ENCODE assay signal across 20 cellular contexts in genomic region chr20:59577809-59578601, GRCh38. TPM values are rescaled to one million over a fixed set of nuclear protein-coding genes. Genes with fewer than 3 reads are reported as not detected.
DNase-seq lines count a peak whose midpoint lies in the region; ATAC-seq and TF ChIP-seq lines count a peak whose summit lies in the region.
"Had no signal": no experiment of that assay in that cellular context is flagged by ENCODE, and none has a peak within 500 bp of the region (broad histone marks: within the 10 kb centered on the region; RNA-seq: fewer than 3 reads in every experiment).

No MANE protein-coding gene starts in this region.

- H3K4me1 ChIP-seq in left ventricle myocardium inferior: peaks cover 22% of the 10 kb centered on the region
- H3K4me1 ChIP-seq: transverse colon had no signal

- H3K9me3 ChIP-seq in left ventricle myocardium inferior (replicated peaks): no peaks in the 10 kb centered on the region
- H3K9me3 ChIP-seq: transverse colon had no signal

- H3K27ac Mint-ChIP-seq in endothelial cell (ENCODE audit: unreplicated experiment) (peak overlapping the region; percentile 48), nephron (no peak overlapping the region)
- H3K27ac Mint-ChIP-seq: CD8-positive, alpha-beta memory T cell; T-helper 17 cell had no signal

- peaks cover 54% of the 10 kb centered on the region for H3K27me3 ChIP-seq in left ventricle myocardium inferior (ENCODE audit: low read depth)

- no peak for ATAC-seq in left cardiac atrium
- no peak for ATAC-seq in GM18907 (IDR thresholded peaks at IDR 0.05; ENCODE audit: unreplicated experiment)
- ATAC-seq in GM21423 (IDR thresholded peaks at IDR 0.05; ENCODE audit: unreplicated experiment): no peak
- ATAC-seq: T-helper 17 cell had no signal

- no peaks in the 10 kb centered on the region for H3K4me1 Mint-ChIP-seq in endothelial cell (ENCODE audit: unreplicated experiment)
- peaks cover 53% of the 10 kb centered on the region for H3K4me1 Mint-ChIP-seq in nephron
- H3K4me1 Mint-ChIP-seq: CD8-positive, alpha-beta memory T cell had no signal

- H3K36me3 Mint-ChIP-seq in endothelial cell (ENCODE audit: low read depth, unreplicated experiment): no peaks in the 10 kb centered on the region
- no peaks in the 10 kb centered on the region for H3K36me3 Mint-ChIP-seq in nephron (ENCODE audit: low read depth)
- H3K36me3 Mint-ChIP-seq: CD8-positive, alpha-beta memory T cell had no signal

- H3K36me3 ChIP-seq in left ventricle myocardium inferior: no peaks in the 10 kb centered on the region
- H3K36me3 ChIP-seq: transverse colon had no signal

- H3K9me3 Mint-ChIP-seq in endothelial cell (ENCODE audit: unreplicated experiment): no peaks in the 10 kb centered on the region
- no peaks in the 10 kb centered on the region for H3K9me3 Mint-ChIP-seq in nephron
- H3K9me3 Mint-ChIP-seq: CD8-positive, alpha-beta memory T cell had no signal

- intact Hi-C loops in left ventricle myocardium inferior (cut with micrococcal nuclease): no loop called here
- intact Hi-C loops in left cardiac atrium (cut with DNase I): no loop called here

- no peak overlapping the region for H3K4me3 Mint-ChIP-seq in endothelial cell (ENCODE audit: unreplicated experiment)
- peak overlapping the region; percentile 50 to 53 (median 50) for H3K4me3 Mint-ChIP-seq in nephron
- H3K4me3 Mint-ChIP-seq: CD8-positive, alpha-beta memory T cell; T-helper 17 cell had no signal

- H3K27ac ChIP-seq in left ventricle myocardium inferior (replicated peaks): no peak overlapping the region
- H3K27ac ChIP-seq: epithelial cell of prostate, HL-60, transverse colon had no signal

- H3K27me3 Mint-ChIP-seq in endothelial cell (ENCODE audit: unreplicated experiment): peaks cover 30% of the 10 kb centered on the region
- H3K27me3 Mint-ChIP-seq in nephron (ENCODE audit: low read depth): peaks cover 84% of the 10 kb centered on the region

- TF ChIP-seq CTCF in left ventricle myocardium inferior (IDR thresholded peaks at IDR 0.05; ENCODE audit: borderline replicate concordance) (no peak), endothelial cell (IDR thresholded peaks at IDR 0.05; ENCODE audit: unreplicated experiment) (no peak), nephron (IDR thresholded peaks at IDR 0.05; ENCODE audit: unreplicated experiment in 3 of 3) (no peak)

- DNase-seq in left ventricle myocardium inferior: no peak
- DNase-seq in left cardiac atrium: no peak
- no peak for DNase-seq in endothelial cell (ENCODE audit: low spot score)
- DNase-seq in DMS153 (lab: John Stamatoyannopoulos, UW): no peak
- DNase-seq in epidermal melanocyte (ENCODE audit: insufficient read length, low spot score): no peak
- DNase-seq: activated CD4-positive, CD25-positive, alpha-beta regulatory T cell treated with anti-CD3 and anti-CD28 coated beads, Interleukin-2, amount 50 U/mL, for 72 hours; CD8-positive, alpha-beta memory T cell; NCI-H1436 treated with DMSO at 0.1 percent for 48 hours; NCI-H446; occipital lobe; stimulated activated CD4-positive, alpha-beta T cell treated with anti-CD3 and anti-CD28 coated beads, Interleukin-4, amount 100 ng/mL, for 4 hours; T-helper 17 cell; transverse colon had no signal

- peak overlapping the region; percentile 65 for H3K4me3 ChIP-seq in left ventricle myocardium inferior

RNA-seq across cellular contexts. Expression of gene PHACTR3, which starts 26.3 kb away (rescaled TPM):
- total RNA-seq in left ventricle myocardium inferior (4.3 TPM), left cardiac atrium (1 to 10 TPM; 6.4 to 6.9 TPM), endothelial cell (ENCODE audit: unreplicated experiment) (8.7 TPM)
- total RNA-seq: CD8-positive, alpha-beta memory T cell; glomerular endothelial cell; kidney epithelial cell had no signal
